In the genomic region with DNA sequence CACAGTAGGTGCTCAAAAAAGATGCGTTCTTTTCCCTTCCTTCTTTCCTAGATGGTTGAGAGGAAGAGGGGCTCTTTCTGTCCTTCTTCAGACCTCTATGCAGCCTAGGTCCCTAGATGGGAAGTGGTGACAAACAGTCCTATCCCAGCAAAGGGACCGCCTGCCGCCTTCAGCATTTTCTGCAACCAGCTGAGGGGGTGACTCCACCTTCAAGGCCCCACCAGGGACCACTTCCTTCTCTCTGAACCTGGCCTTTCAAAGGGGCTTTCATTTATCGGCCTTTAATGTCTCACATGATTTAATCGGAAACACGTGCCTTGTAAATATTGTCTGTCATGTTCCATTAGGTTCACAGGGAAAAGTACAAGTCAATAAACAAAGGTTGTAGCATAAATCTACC, we compare ENCODE assay signal across 2 cellular contexts.
TF ChIP-seq lines count a peak whose summit lies in the region.

No MANE protein-coding gene starts in this region.

TF ChIP-seq in GM23338, 12 proteins besides CTCF, POLR2A, EP300 and RAD21 (continued from another document):
- TF ChIP-seq, protein P1, sequence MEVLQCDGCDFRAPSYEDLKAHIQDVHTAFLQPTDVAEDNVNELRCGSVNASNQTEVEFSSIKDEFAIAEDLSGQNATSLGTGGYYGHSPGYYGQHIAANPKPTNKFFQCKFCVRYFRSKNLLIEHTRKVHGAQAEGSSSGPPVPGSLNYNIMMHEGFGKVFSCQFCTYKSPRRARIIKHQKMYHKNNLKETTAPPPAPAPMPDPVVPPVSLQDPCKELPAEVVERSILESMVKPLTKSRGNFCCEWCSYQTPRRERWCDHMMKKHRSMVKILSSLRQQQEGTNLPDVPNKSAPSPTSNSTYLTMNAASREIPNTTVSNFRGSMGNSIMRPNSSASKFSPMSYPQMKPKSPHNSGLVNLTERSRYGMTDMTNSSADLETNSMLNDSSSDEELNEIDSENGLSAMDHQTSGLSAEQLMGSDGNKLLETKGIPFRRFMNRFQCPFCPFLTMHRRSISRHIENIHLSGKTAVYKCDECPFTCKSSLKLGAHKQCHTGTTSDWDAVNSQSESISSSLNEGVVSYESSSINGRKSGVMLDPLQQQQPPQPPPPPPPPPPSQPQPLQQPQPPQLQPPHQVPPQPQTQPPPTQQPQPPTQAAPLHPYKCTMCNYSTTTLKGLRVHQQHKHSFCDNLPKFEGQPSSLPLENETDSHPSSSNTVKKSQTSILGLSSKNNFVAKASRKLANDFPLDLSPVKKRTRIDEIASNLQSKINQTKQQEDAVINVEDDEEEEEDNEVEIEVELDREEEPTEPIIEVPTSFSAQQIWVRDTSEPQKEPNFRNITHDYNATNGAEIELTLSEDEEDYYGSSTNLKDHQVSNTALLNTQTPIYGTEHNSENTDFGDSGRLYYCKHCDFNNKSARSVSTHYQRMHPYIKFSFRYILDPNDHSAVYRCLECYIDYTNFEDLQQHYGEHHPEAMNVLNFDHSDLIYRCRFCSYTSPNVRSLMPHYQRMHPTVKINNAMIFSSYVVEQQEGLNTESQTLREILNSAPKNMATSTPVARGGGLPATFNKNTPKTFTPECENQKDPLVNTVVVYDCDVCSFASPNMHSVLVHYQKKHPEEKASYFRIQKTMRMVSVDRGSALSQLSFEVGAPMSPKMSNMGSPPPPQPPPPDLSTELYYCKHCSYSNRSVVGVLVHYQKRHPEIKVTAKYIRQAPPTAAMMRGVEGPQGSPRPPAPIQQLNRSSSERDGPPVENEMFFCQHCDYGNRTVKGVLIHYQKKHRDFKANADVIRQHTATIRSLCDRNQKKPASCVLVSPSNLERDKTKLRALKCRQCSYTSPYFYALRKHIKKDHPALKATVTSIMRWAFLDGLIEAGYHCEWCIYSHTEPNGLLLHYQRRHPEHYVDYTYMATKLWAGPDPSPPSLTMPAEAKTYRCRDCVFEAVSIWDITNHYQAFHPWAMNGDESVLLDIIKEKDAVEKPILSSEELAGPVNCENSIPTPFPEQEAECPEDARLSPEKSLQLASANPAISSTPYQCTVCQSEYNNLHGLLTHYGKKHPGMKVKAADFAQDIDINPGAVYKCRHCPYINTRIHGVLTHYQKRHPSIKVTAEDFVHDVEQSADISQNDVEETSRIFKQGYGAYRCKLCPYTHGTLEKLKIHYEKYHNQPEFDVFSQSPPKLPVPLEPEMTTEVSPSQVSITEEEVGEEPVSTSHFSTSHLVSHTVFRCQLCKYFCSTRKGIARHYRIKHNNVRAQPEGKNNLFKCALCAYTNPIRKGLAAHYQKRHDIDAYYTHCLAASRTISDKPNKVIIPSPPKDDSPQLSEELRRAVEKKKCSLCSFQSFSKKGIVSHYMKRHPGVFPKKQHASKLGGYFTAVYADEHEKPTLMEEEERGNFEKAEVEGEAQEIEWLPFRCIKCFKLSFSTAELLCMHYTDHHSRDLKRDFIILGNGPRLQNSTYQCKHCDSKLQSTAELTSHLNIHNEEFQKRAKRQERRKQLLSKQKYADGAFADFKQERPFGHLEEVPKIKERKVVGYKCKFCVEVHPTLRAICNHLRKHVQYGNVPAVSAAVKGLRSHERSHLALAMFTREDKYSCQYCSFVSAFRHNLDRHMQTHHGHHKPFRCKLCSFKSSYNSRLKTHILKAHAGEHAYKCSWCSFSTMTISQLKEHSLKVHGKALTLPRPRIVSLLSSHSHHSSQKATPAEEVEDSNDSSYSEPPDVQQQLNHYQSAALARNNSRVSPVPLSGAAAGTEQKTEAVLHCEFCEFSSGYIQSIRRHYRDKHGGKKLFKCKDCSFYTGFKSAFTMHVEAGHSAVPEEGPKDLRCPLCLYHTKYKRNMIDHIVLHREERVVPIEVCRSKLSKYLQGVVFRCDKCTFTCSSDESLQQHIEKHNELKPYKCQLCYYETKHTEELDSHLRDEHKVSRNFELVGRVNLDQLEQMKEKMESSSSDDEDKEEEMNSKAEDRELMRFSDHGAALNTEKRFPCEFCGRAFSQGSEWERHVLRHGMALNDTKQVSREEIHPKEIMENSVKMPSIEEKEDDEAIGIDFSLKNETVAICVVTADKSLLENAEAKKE (CRISPR knock-in tag; IDR thresholded peaks at IDR 0.05) = no peak
- TF ChIP-seq NANOG (IDR thresholded peaks at IDR 0.05; ENCODE audit: borderline replicate concordance) (no peak), POLR2AphosphoS5 (IDR thresholded peaks at IDR 0.05; ENCODE audit: low read depth) (no peak), STAT1 (IDR thresholded peaks at IDR 0.05; ENCODE audit: unreplicated experiment) (no peak), ZNF114 (CRISPR knock-in tag; IDR thresholded peaks at IDR 0.05) (no peak), ZNF331 (CRISPR knock-in tag; IDR thresholded peaks at IDR 0.05; ENCODE audit: low read depth) (no peak), EZH2phosphoT487 (IDR thresholded peaks at IDR 0.05; ENCODE audit: unreplicated experiment) (no peak), JUNB (IDR thresholded peaks at IDR 0.05; ENCODE audit: unreplicated experiment) (no peak)
- TF ChIP-seq, protein P2, sequence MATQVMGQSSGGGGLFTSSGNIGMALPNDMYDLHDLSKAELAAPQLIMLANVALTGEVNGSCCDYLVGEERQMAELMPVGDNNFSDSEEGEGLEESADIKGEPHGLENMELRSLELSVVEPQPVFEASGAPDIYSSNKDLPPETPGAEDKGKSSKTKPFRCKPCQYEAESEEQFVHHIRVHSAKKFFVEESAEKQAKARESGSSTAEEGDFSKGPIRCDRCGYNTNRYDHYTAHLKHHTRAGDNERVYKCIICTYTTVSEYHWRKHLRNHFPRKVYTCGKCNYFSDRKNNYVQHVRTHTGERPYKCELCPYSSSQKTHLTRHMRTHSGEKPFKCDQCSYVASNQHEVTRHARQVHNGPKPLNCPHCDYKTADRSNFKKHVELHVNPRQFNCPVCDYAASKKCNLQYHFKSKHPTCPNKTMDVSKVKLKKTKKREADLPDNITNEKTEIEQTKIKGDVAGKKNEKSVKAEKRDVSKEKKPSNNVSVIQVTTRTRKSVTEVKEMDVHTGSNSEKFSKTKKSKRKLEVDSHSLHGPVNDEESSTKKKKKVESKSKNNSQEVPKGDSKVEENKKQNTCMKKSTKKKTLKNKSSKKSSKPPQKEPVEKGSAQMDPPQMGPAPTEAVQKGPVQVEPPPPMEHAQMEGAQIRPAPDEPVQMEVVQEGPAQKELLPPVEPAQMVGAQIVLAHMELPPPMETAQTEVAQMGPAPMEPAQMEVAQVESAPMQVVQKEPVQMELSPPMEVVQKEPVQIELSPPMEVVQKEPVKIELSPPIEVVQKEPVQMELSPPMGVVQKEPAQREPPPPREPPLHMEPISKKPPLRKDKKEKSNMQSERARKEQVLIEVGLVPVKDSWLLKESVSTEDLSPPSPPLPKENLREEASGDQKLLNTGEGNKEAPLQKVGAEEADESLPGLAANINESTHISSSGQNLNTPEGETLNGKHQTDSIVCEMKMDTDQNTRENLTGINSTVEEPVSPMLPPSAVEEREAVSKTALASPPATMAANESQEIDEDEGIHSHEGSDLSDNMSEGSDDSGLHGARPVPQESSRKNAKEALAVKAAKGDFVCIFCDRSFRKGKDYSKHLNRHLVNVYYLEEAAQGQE (IDR thresholded peaks at IDR 0.05; ENCODE audit: unreplicated experiment) = no peak

TF ChIP-seq in WTC11, 78 proteins besides CTCF, POLR2A, EP300 and RAD21 (continued from another document and continues in another):
- TF ChIP-seq, protein P3, sequence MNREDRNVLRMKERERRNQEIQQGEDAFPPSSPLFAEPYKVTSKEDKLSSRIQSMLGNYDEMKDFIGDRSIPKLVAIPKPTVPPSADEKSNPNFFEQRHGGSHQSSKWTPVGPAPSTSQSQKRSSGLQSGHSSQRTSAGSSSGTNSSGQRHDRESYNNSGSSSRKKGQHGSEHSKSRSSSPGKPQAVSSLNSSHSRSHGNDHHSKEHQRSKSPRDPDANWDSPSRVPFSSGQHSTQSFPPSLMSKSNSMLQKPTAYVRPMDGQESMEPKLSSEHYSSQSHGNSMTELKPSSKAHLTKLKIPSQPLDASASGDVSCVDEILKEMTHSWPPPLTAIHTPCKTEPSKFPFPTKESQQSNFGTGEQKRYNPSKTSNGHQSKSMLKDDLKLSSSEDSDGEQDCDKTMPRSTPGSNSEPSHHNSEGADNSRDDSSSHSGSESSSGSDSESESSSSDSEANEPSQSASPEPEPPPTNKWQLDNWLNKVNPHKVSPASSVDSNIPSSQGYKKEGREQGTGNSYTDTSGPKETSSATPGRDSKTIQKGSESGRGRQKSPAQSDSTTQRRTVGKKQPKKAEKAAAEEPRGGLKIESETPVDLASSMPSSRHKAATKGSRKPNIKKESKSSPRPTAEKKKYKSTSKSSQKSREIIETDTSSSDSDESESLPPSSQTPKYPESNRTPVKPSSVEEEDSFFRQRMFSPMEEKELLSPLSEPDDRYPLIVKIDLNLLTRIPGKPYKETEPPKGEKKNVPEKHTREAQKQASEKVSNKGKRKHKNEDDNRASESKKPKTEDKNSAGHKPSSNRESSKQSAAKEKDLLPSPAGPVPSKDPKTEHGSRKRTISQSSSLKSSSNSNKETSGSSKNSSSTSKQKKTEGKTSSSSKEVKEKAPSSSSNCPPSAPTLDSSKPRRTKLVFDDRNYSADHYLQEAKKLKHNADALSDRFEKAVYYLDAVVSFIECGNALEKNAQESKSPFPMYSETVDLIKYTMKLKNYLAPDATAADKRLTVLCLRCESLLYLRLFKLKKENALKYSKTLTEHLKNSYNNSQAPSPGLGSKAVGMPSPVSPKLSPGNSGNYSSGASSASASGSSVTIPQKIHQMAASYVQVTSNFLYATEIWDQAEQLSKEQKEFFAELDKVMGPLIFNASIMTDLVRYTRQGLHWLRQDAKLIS (CRISPR knock-in tag; IDR thresholded peaks at IDR 0.05; ENCODE audit: borderline replicate concordance) = no peak
- TF ChIP-seq, protein P4, sequence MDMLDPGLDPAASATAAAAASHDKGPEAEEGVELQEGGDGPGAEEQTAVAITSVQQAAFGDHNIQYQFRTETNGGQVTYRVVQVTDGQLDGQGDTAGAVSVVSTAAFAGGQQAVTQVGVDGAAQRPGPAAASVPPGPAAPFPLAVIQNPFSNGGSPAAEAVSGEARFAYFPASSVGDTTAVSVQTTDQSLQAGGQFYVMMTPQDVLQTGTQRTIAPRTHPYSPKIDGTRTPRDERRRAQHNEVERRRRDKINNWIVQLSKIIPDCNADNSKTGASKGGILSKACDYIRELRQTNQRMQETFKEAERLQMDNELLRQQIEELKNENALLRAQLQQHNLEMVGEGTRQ (CRISPR knock-in tag; IDR thresholded peaks at IDR 0.05) = no peak
- no peak for TF ChIP-seq ZNF263 (CRISPR knock-in tag; IDR thresholded peaks at IDR 0.05; ENCODE audit: low read depth)
- no peak for TF ChIP-seq RORB (CRISPR knock-in tag; IDR thresholded peaks at IDR 0.05)
- TF ChIP-seq SMAD4 (CRISPR knock-in tag; IDR thresholded peaks at IDR 0.05) = no peak
- TF ChIP-seq, protein P5, sequence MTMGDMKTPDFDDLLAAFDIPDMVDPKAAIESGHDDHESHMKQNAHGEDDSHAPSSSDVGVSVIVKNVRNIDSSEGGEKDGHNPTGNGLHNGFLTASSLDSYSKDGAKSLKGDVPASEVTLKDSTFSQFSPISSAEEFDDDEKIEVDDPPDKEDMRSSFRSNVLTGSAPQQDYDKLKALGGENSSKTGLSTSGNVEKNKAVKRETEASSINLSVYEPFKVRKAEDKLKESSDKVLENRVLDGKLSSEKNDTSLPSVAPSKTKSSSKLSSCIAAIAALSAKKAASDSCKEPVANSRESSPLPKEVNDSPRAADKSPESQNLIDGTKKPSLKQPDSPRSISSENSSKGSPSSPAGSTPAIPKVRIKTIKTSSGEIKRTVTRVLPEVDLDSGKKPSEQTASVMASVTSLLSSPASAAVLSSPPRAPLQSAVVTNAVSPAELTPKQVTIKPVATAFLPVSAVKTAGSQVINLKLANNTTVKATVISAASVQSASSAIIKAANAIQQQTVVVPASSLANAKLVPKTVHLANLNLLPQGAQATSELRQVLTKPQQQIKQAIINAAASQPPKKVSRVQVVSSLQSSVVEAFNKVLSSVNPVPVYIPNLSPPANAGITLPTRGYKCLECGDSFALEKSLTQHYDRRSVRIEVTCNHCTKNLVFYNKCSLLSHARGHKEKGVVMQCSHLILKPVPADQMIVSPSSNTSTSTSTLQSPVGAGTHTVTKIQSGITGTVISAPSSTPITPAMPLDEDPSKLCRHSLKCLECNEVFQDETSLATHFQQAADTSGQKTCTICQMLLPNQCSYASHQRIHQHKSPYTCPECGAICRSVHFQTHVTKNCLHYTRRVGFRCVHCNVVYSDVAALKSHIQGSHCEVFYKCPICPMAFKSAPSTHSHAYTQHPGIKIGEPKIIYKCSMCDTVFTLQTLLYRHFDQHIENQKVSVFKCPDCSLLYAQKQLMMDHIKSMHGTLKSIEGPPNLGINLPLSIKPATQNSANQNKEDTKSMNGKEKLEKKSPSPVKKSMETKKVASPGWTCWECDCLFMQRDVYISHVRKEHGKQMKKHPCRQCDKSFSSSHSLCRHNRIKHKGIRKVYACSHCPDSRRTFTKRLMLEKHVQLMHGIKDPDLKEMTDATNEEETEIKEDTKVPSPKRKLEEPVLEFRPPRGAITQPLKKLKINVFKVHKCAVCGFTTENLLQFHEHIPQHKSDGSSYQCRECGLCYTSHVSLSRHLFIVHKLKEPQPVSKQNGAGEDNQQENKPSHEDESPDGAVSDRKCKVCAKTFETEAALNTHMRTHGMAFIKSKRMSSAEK (CRISPR knock-in tag; IDR thresholded peaks at IDR 0.05; ENCODE audit: borderline replicate concordance) = no peak
- TF ChIP-seq, protein P6, sequence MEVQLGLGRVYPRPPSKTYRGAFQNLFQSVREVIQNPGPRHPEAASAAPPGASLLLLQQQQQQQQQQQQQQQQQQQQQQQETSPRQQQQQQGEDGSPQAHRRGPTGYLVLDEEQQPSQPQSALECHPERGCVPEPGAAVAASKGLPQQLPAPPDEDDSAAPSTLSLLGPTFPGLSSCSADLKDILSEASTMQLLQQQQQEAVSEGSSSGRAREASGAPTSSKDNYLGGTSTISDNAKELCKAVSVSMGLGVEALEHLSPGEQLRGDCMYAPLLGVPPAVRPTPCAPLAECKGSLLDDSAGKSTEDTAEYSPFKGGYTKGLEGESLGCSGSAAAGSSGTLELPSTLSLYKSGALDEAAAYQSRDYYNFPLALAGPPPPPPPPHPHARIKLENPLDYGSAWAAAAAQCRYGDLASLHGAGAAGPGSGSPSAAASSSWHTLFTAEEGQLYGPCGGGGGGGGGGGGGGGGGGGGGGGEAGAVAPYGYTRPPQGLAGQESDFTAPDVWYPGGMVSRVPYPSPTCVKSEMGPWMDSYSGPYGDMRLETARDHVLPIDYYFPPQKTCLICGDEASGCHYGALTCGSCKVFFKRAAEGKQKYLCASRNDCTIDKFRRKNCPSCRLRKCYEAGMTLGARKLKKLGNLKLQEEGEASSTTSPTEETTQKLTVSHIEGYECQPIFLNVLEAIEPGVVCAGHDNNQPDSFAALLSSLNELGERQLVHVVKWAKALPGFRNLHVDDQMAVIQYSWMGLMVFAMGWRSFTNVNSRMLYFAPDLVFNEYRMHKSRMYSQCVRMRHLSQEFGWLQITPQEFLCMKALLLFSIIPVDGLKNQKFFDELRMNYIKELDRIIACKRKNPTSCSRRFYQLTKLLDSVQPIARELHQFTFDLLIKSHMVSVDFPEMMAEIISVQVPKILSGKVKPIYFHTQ (CRISPR knock-in tag; IDR thresholded peaks at IDR 0.05) = no peak
- TF ChIP-seq FOXK1 (CRISPR knock-in tag; IDR thresholded peaks at IDR 0.05) = no peak
- no peak for TF ChIP-seq ZNF138 (CRISPR knock-in tag; conservative IDR thresholded peaks at IDR 0.05)
- TF ChIP-seq, protein P7, sequence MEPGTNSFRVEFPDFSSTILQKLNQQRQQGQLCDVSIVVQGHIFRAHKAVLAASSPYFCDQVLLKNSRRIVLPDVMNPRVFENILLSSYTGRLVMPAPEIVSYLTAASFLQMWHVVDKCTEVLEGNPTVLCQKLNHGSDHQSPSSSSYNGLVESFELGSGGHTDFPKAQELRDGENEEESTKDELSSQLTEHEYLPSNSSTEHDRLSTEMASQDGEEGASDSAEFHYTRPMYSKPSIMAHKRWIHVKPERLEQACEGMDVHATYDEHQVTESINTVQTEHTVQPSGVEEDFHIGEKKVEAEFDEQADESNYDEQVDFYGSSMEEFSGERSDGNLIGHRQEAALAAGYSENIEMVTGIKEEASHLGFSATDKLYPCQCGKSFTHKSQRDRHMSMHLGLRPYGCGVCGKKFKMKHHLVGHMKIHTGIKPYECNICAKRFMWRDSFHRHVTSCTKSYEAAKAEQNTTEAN (CRISPR knock-in tag; IDR thresholded peaks at IDR 0.05) = no peak
